ENCODE assay signal across 34 cellular contexts in the genomic region with DNA sequence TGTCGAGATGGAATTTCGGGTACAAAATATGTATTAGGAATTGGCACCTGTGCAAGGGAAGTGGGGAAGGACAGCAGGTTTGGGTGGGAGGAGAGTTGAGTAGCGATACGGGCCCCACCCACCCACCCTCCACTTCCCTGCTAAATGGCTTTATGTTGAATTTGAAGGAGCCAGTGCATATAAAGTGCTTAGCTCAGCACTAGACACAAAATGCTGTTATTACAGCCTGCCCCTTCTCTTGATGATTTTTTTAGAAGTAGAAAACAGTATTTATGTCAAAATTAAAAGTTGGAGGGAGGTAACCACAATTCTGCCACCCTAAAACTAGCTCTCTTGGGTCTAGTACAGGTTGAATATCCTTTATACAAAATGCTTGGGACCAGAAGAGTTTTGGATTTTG.
"Had no signal": no experiment of that assay in that cellular context is flagged by ENCODE, and none has a peak within 500 bp of the region (broad histone marks: within the 10 kb centered on the region; RNA-seq: fewer than 3 reads in every experiment).

No MANE protein-coding gene starts in this region.

- H3K4me3 ChIP-seq: adrenal gland, body of pancreas, cardiac muscle cell had no signal

- H3K27ac Mint-ChIP-seq: activated B cell treated with CpG ODN at 0.5 μM for 24 hours; activated CD4-positive, alpha-beta memory T cell treated with anti-CD3 and anti-CD28 coated beads for 36 hours; activated CD4-positive, alpha-beta T cell treated with anti-CD3 and anti-CD28 coated beads, Interleukin-2, amount 10 ng/mL, durations not matched to agents 24 days and 14 days; activated CD8-positive, alpha-beta T cell treated with anti-CD3 and anti-CD28 coated beads for 36 hours; activated naive CD4-positive, alpha-beta T cell treated with anti-CD3 and anti-CD28 coated beads for 36 hours; activated T-cell treated with anti-CD3 and anti-CD28 coated beads, Interleukin-2, amount 50 U/mL, for 72 hours; activated T-helper 1 cell treated with anti-CD3 and anti-CD28 coated beads, Interleukin-12 subunit alpha, Interleukin-12 subunit beta, Interleukin-2, Interleukin-4 antibody, amounts not matched to agents 30 ng/mL and 10 ng/mL and 1 ng/mL, durations not matched to agents 14 hours and 24 hours and 36 hours; activated T-helper 17 cell treated with anti-CD3 and anti-CD28 coated beads, Interleukin-2, amount 50 U/mL, for 72 hours; T-helper 1 cell treated with Interleukin-12 subunit alpha and Interleukin-12 subunit beta and Interleukin-4 antibody, amounts not matched to agents 30 μg/mL and 1 μg/mL, for 36 hours; T-helper 2 cell treated with Interferon-gamma antibody and Interleukin-4, amounts not matched to agents 5 μg/mL and 100 μg/mL, for 36 hours had no signal

- H3K27ac ChIP-seq: adrenal gland, body of pancreas, cardiac muscle cell, VCaP had no signal

- H3K27me3 Mint-ChIP-seq: activated B cell treated with CpG ODN at 0.5 μM for 24 hours; activated CD4-positive, alpha-beta memory T cell treated with anti-CD3 and anti-CD28 coated beads for 36 hours; activated CD4-positive, alpha-beta T cell treated with anti-CD3 and anti-CD28 coated beads, Interleukin-2, amount 10 ng/mL, durations not matched to agents 24 days and 14 days; activated CD8-positive, alpha-beta T cell treated with anti-CD3 and anti-CD28 coated beads for 36 hours; activated naive CD8-positive, alpha-beta T cell treated with anti-CD3 and anti-CD28 coated beads for 36 hours; activated T-helper 17 cell treated with anti-CD3 and anti-CD28 coated beads, Interleukin-2, amount 50 U/mL, for 72 hours had no signal

- H3K4me3 Mint-ChIP-seq: activated B cell treated with CpG ODN at 0.5 μM for 24 hours; activated CD4-positive, alpha-beta memory T cell treated with anti-CD3 and anti-CD28 coated beads for 36 hours; activated CD4-positive, alpha-beta T cell treated with anti-CD3 and anti-CD28 coated beads, Interleukin-2, amount 10 ng/mL, durations not matched to agents 24 days and 14 days; activated CD8-positive, alpha-beta T cell treated with anti-CD3 and anti-CD28 coated beads for 36 hours; activated naive CD4-positive, alpha-beta T cell treated with anti-CD3 and anti-CD28 coated beads for 36 hours; activated naive CD8-positive, alpha-beta T cell treated with anti-CD3 and anti-CD28 coated beads for 36 hours; activated T-cell treated with anti-CD3 and anti-CD28 coated beads, Interleukin-2, amount 50 U/mL, for 4 hours; activated T-cell treated with anti-CD3 and anti-CD28 coated beads, Interleukin-2, amount 50 U/mL, for 72 hours; activated T-helper 1 cell treated with anti-CD3 and anti-CD28 coated beads, Interleukin-12 subunit alpha, Interleukin-12 subunit beta, Interleukin-2, Interleukin-4 antibody, amounts not matched to agents 30 ng/mL and 10 ng/mL and 1 ng/mL, durations not matched to agents 14 hours and 24 hours and 36 hours; activated T-helper 17 cell treated with anti-CD3 and anti-CD28 coated beads, Interleukin-2, amount 50 U/mL, for 72 hours; T-helper 1 cell treated with Interleukin-12 subunit alpha and Interleukin-12 subunit beta and Interleukin-4 antibody, amounts not matched to agents 30 μg/mL and 1 μg/mL, for 36 hours; T-helper 2 cell treated with Interferon-gamma antibody and Interleukin-4, amounts not matched to agents 5 μg/mL and 100 μg/mL, for 36 hours had no signal

- H3K36me3 Mint-ChIP-seq: activated naive CD4-positive, alpha-beta T cell treated with anti-CD3 and anti-CD28 coated beads, Interleukin-2, amount 50 U/mL, for 72 hours had no signal

- H3K27me3 ChIP-seq: adrenal gland, body of pancreas, cardiac muscle cell had no signal

- H3K4me1 Mint-ChIP-seq: activated naive CD8-positive, alpha-beta T cell treated with anti-CD3 and anti-CD28 coated beads for 36 hours had no signal

- H3K9me3 ChIP-seq: adrenal gland, body of pancreas had no signal

- H3K9me3 Mint-ChIP-seq: activated B cell treated with CpG ODN at 0.5 μM for 24 hours; activated CD4-positive, alpha-beta memory T cell treated with anti-CD3 and anti-CD28 coated beads for 36 hours; activated CD4-positive, alpha-beta T cell treated with anti-CD3 and anti-CD28 coated beads, Interleukin-2, amount 10 ng/mL, durations not matched to agents 24 days and 14 days; activated CD8-positive, alpha-beta T cell treated with anti-CD3 and anti-CD28 coated beads for 36 hours; activated naive CD4-positive, alpha-beta T cell treated with anti-CD3 and anti-CD28 coated beads for 36 hours; activated naive CD4-positive, alpha-beta T cell treated with anti-CD3 and anti-CD28 coated beads, Interleukin-2, amount 50 U/mL, for 72 hours; activated naive CD8-positive, alpha-beta T cell treated with anti-CD3 and anti-CD28 coated beads for 36 hours; activated T-cell treated with anti-CD3 and anti-CD28 coated beads, Interleukin-2, amount 50 U/mL, for 4 hours; activated T-cell treated with anti-CD3 and anti-CD28 coated beads, Interleukin-2, amount 50 U/mL, for 72 hours; activated T-helper 1 cell treated with anti-CD3 and anti-CD28 coated beads, Interleukin-12 subunit alpha, Interleukin-12 subunit beta, Interleukin-2, Interleukin-4 antibody, amounts not matched to agents 30 ng/mL and 10 ng/mL and 1 ng/mL, durations not matched to agents 14 hours and 24 hours and 36 hours; activated T-helper 17 cell treated with anti-CD3 and anti-CD28 coated beads, Interleukin-2, amount 50 U/mL, for 72 hours; T-helper 1 cell treated with Interleukin-12 subunit alpha and Interleukin-12 subunit beta and Interleukin-4 antibody, amounts not matched to agents 30 μg/mL and 1 μg/mL, for 36 hours; T-helper 2 cell treated with Interferon-gamma antibody and Interleukin-4, amounts not matched to agents 5 μg/mL and 100 μg/mL, for 36 hours had no signal

- FAIRE-seq: astrocyte, TTC549 had no signal

- H3K4me1 ChIP-seq: adrenal gland, body of pancreas had no signal

- DNase-seq: activated B cell treated with CpG ODN at 0.5 μM for 24 hours; activated CD4-positive, alpha-beta memory T cell treated with anti-CD3 and anti-CD28 coated beads for 36 hours; activated CD4-positive, alpha-beta T cell treated with anti-CD3 and anti-CD28 coated beads for 4 hours; activated CD4-positive, alpha-beta T cell treated with anti-CD3 and anti-CD28 coated beads, Interleukin-2, amount 10 ng/mL, durations not matched to agents 24 days and 14 days; activated CD4-positive, CD25-positive, alpha-beta regulatory T cell treated with anti-CD3 and anti-CD28 coated beads, Interleukin-2, amount 50 U/mL, for 72 hours; activated CD8-positive, alpha-beta memory T cell treated with anti-CD3 and anti-CD28 coated beads, Interleukin-2, amount 50 U/mL, for 4 hours; activated CD8-positive, alpha-beta T cell treated with anti-CD3 and anti-CD28 coated beads for 36 hours; activated effector memory CD4-positive, alpha-beta T cell treated with anti-CD3 and anti-CD28 coated beads, Interleukin-2, amount 50 U/mL, for 16 hours; activated gamma-delta T cell treated with Interleukin-2 at 50 U/mL for 16 hours; activated naive CD4-positive, alpha-beta T cell; activated naive CD4-positive, alpha-beta T cell treated with anti-CD3 and anti-CD28 coated beads for 36 hours; activated naive CD4-positive, alpha-beta T cell treated with anti-CD3 and anti-CD28 coated beads, Interleukin-2, amount 50 U/mL, for 16 hours; activated naive CD8-positive, alpha-beta T cell treated with anti-CD3 and anti-CD28 coated beads for 36 hours; activated T-cell treated with anti-CD3 and anti-CD28 coated beads for 4 hours; activated T-cell treated with anti-CD3 and anti-CD28 coated beads, Interleukin-2, amount 50 U/mL, for 1 hour; activated T-cell treated with anti-CD3 and anti-CD28 coated beads, Interleukin-2, amount 50 U/mL, for 4 hours; activated T-cell treated with anti-CD3 and anti-CD28 coated beads, Interleukin-2, amount 50 U/mL, for 72 hours; adrenal gland; amniotic stem cell; aorta; body of pancreas; central memory CD4-positive, alpha-beta T cell; T-helper 1 cell; T-helper 2 cell; T-helper 9 cell had no signal

- ATAC-seq: activated CD8-positive, alpha-beta T cell treated with anti-CD3 and anti-CD28 coated beads for 36 hours; activated naive CD4-positive, alpha-beta T cell treated with anti-CD3 and anti-CD28 coated beads, Interleukin-2, amount 50 U/mL, for 72 hours; activated T-cell treated with anti-CD3 and anti-CD28 coated beads, Interleukin-2, amount 50 U/mL, for 4 hours; activated T-cell treated with anti-CD3 and anti-CD28 coated beads, Interleukin-2, amount 50 U/mL, for 72 hours; activated T-helper 17 cell treated with anti-CD3 and anti-CD28 coated beads, Interleukin-2, amount 50 U/mL, for 72 hours; body of pancreas had no signal
